ENCODE assay signal across 9 cellular contexts in genomic region chr18:54717673-54718435, GRCh38.
A peak's percentile ranks its signal among the peaks of the same experiment; 100 is the strongest.
DNase-seq lines count a peak whose midpoint lies in the region; ATAC-seq and TF ChIP-seq lines count a peak whose summit lies in the region.
"Had no signal": no experiment of that assay in that cellular context is flagged by ENCODE, and none has a peak within 500 bp of the region (broad histone marks: within the 10 kb centered on the region; RNA-seq: fewer than 3 reads in every experiment).

No MANE protein-coding gene starts in this region.

- peak; percentile 8 for DNase-seq in A172 (ENCODE audit: low spot score)
- DNase-seq in astrocyte of the spinal cord (ENCODE audit: low read depth, low spot score), result peak; percentile 40
- peak; percentile 37 for DNase-seq in natural killer cell
- no peak for DNase-seq in HFFc6
- DNase-seq in middle frontal gyrus (ENCODE audit: extremely low spot score, low spot score), result no peak

- H3K27me3 Mint-ChIP-seq in natural killer cell (ENCODE audit: low read depth in 2 of 2) (peaks cover 6 to 8% of the 10 kb centered on the region in 2 donors), HFFc6 (ENCODE audit: insufficient read depth) (peaks cover 5% of the 10 kb centered on the region)

- peak overlapping the region; percentile 92 for H3K4me3 Mint-ChIP-seq in natural killer cell
- H3K4me3 Mint-ChIP-seq in HFFc6, result no peak overlapping the region; the same call in 1 of the 2 replicates

- H3K27ac Mint-ChIP-seq in natural killer cell (peak overlapping the region; percentile 81 to 84), HFFc6 (no peak overlapping the region)

- H3K9me3 Mint-ChIP-seq in natural killer cell (no peaks in the 10 kb centered on the region), HFFc6 (no peaks in the 10 kb centered on the region)

- peak overlapping the region; percentile 31 for H3K4me3 ChIP-seq in astrocyte of the spinal cord (ENCODE audit: low read depth, low read length)
- H3K4me3 ChIP-seq: adrenal gland had no signal

- H3K4me1 Mint-ChIP-seq in natural killer cell (peaks cover 46 to 53% of the 10 kb centered on the region in 2 donors), HFFc6 (ENCODE audit: low read depth) (peaks cover 8% of the 10 kb centered on the region)

- TF ChIP-seq CTCF in astrocyte of the spinal cord (IDR thresholded peaks at IDR 0.05; ENCODE audit: low read depth, low read length), result no peak
- no peak for TF ChIP-seq CTCF in natural killer cell (IDR thresholded peaks at IDR 0.05)
- TF ChIP-seq CTCF in HFFc6 (IDR thresholded peaks at IDR 0.05), result no peak

- ATAC-seq in GM18867 (IDR thresholded peaks at IDR 0.05; ENCODE audit: unreplicated experiment), result peak; percentile 85
- peak; percentile 52 for ATAC-seq in HG03060 (IDR thresholded peaks at IDR 0.05; ENCODE audit: low read depth, unreplicated experiment)
- ATAC-seq in SK-N-SH treated with all-trans-retinoic acid at 6 μM for 48 hours, result peak; percentile 95
- ATAC-seq in natural killer cell, result peak; percentile 89 to 95 (median 95)

- in situ Hi-C loops in astrocyte of the spinal cord (cut with HindIII; ENCODE audit: low sequenced_read_pairs), result no loop called here

- intact Hi-C loops in natural killer cell (cut with micrococcal nuclease), result loop anchor here (5.0 to 10.0 kb wide), 2 partner anchors 87 to 109 kb away; partner anchors contain the start of gene RAB27B

- H3K36me3 Mint-ChIP-seq in natural killer cell (no peaks in the 10 kb centered on the region), HFFc6 (ENCODE audit: low read depth) (no peaks in the 10 kb centered on the region)

TF ChIP-seq in SK-N-SH treated with all-trans-retinoic acid at 6 μM for 48 hours, 23 proteins besides CTCF, POLR2A, EP300 and RAD21:
- TF ChIP-seq ZNF8 (CRISPR knock-in tag; IDR thresholded peaks at IDR 0.05), result no peak
- TF ChIP-seq, protein P1, sequence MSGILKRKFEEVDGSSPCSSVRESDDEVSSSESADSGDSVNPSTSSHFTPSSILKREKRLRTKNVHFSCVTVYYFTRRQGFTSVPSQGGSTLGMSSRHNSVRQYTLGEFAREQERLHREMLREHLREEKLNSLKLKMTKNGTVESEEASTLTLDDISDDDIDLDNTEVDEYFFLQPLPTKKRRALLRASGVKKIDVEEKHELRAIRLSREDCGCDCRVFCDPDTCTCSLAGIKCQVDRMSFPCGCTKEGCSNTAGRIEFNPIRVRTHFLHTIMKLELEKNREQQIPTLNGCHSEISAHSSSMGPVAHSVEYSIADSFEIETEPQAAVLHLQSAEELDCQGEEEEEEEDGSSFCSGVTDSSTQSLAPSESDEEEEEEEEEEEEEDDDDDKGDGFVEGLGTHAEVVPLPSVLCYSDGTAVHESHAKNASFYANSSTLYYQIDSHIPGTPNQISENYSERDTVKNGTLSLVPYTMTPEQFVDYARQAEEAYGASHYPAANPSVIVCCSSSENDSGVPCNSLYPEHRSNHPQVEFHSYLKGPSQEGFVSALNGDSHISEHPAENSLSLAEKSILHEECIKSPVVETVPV (CRISPR knock-in tag; IDR thresholded peaks at IDR 0.05), result no peak
- TF ChIP-seq ESRRG (CRISPR knock-in tag; IDR thresholded peaks at IDR 0.05), result no peak
- no peak for TF ChIP-seq BACH2 (CRISPR knock-in tag; IDR thresholded peaks at IDR 0.05; ENCODE audit: borderline replicate concordance)
- no peak for TF ChIP-seq RARB (CRISPR knock-in tag; IDR thresholded peaks at IDR 0.05)
- no peak for TF ChIP-seq GLIS3 (CRISPR knock-in tag; IDR thresholded peaks at IDR 0.05)
- no peak for TF ChIP-seq TCF4 (CRISPR knock-in tag; IDR thresholded peaks at IDR 0.05; ENCODE audit: borderline replicate concordance)
- TF ChIP-seq ZNF565 (CRISPR knock-in tag; conservative IDR thresholded peaks at IDR 0.05; ENCODE audit: low read depth), result no peak
- TF ChIP-seq CSDC2 (CRISPR knock-in tag; IDR thresholded peaks at IDR 0.05), result no peak
- no peak for TF ChIP-seq PPARA (CRISPR knock-in tag; IDR thresholded peaks at IDR 0.05; ENCODE audit: borderline replicate concordance)
- no peak for TF ChIP-seq ZC3H10 (CRISPR knock-in tag; IDR thresholded peaks at IDR 0.05)
- TF ChIP-seq ZFP3 (CRISPR knock-in tag; IDR thresholded peaks at IDR 0.05), result no peak
- no peak for TF ChIP-seq PATZ1 (CRISPR knock-in tag; IDR thresholded peaks at IDR 0.05; ENCODE audit: borderline replicate concordance)
- no peak for TF ChIP-seq ZFP30 (CRISPR knock-in tag; IDR thresholded peaks at IDR 0.05)
- TF ChIP-seq, protein P2, sequence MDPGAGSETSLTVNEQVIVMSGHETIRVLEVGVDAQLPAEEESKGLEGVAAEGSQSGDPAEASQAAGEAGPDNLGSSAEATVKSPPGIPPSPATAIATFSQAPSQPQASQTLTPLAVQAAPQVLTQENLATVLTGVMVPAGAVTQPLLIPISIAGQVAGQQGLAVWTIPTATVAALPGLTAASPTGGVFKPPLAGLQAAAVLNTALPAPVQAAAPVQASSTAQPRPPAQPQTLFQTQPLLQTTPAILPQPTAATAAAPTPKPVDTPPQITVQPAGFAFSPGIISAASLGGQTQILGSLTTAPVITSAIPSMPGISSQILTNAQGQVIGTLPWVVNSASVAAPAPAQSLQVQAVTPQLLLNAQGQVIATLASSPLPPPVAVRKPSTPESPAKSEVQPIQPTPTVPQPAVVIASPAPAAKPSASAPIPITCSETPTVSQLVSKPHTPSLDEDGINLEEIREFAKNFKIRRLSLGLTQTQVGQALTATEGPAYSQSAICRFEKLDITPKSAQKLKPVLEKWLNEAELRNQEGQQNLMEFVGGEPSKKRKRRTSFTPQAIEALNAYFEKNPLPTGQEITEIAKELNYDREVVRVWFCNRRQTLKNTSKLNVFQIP (CRISPR knock-in tag; IDR thresholded peaks at IDR 0.05; ENCODE audit: borderline replicate concordance, low read depth), result no peak
- TF ChIP-seq CREB5 (CRISPR knock-in tag; IDR thresholded peaks at IDR 0.05; ENCODE audit: low read depth), result no peak
TF ChIP-seq in SK-N-SH treated with all-trans-retinoic acid at 6 μM for 48 hours: peak in this region for 0.

Comparison
In these comparisons a context has a peak if more than half of its experiments do, and no peak if none do; other contexts are left out.
1. DNase-seq: peak in A172 (single experiment), astrocyte of the spinal cord (single experiment) and natural killer cell (single experiment); none in HFFc6 (single experiment) and middle frontal gyrus (single experiment).
2. Peak in every context shown above with its lines, with median percentiles within 50 percentile points of each other: ATAC-seq.